26 cellular contexts compared by ENCODE assay signal in the genomic region with DNA sequence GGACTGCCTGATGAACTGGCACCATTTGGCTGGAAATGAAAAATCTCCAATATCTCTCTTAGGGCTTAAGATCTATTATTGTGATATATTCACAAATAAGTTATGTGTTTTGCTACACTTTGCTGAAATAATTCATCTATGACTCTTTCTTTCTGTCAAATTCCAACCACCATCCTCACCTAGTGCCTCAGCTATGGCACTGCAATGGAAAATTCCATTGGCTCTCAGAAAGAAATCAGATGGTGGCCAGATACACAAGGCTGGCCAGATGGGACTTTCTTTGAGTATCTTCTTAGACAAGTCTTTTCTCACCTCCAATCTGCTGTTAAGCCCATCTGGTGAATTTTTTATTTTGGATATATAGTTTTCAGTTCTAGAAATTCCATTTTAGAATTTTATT. TPM values are rescaled to one million over a fixed set of nuclear protein-coding genes. Genes with fewer than 3 reads are reported as not detected.
A peak's percentile ranks its signal among the peaks of the same experiment; 100 is the strongest.
DNase-seq lines count a peak whose midpoint lies in the region; ATAC-seq and TF ChIP-seq lines count a peak whose summit lies in the region.
"Had no signal": no experiment of that assay in that cellular context is flagged by ENCODE, and none has a peak within 500 bp of the region (broad histone marks: within the 10 kb centered on the region; RNA-seq: fewer than 3 reads in every experiment).

No MANE protein-coding gene starts in this region.

- H3K4me1 Mint-ChIP-seq in GM23338 = no peaks in the 10 kb centered on the region; the same call in 2 of the 3 replicates
- H3K4me1 Mint-ChIP-seq: activated B cell treated with CpG ODN at 0.5 μM for 24 hours had no signal

- no peaks in the 10 kb centered on the region for H3K4me1 ChIP-seq in GM23338 (ENCODE audit: insufficient read depth)
- H3K4me1 ChIP-seq: heart left ventricle, left ventricle myocardium inferior, upper lobe of left lung had no signal

- no peaks in the 10 kb centered on the region for H3K27me3 ChIP-seq in GM23338 (ENCODE audit: insufficient read depth)
- H3K27me3 ChIP-seq: heart left ventricle, upper lobe of left lung had no signal

- H3K4me3 ChIP-seq in GM23338 (no peak overlapping the region), epithelial cell of proximal tubule (ENCODE audit: low read depth, low read length) (no peak overlapping the region), retinal pigment epithelial cell (ENCODE audit: low read length) (no peak overlapping the region)
- H3K4me3 ChIP-seq: heart left ventricle, left ventricle myocardium inferior, mucosa of descending colon, skin epidermis, upper lobe of left lung had no signal

- H4K20me1 ChIP-seq in GM23338 (replicated peaks; ENCODE audit: insufficient read depth) = no peaks in the 10 kb centered on the region; the same call in 1 of the 2 replicates

- no peaks in the 10 kb centered on the region for H3K9me2 ChIP-seq in GM23338 (ENCODE audit: insufficient read depth)

- no peak overlapping the region for H3K27ac Mint-ChIP-seq in GM23338
- H3K27ac Mint-ChIP-seq: activated B cell treated with CpG ODN at 0.5 μM for 24 hours; activated CD4-positive, alpha-beta memory T cell treated with anti-CD3 and anti-CD28 coated beads for 36 hours; activated naive CD4-positive, alpha-beta T cell treated with anti-CD3 and anti-CD28 coated beads for 36 hours; stimulated activated naive CD8-positive, alpha-beta T cell treated with anti-CD3 and anti-CD28 coated beads, Interleukin-15, Interleukin-2, amounts not matched to agents 100 ng/mL and 50 ng/mL, for 24 hours had no signal

- H3K4me2 ChIP-seq in GM23338 = no peak overlapping the region

- H3K36me3 Mint-ChIP-seq in GM23338 (ENCODE audit: low read depth) = no peaks in the 10 kb centered on the region; the same call in 2 of the 3 replicates
- H3K36me3 Mint-ChIP-seq: activated CD4-positive, alpha-beta memory T cell treated with anti-CD3 and anti-CD28 coated beads for 36 hours had no signal

- no peaks in the 10 kb centered on the region for H3K36me3 ChIP-seq in GM23338 (ENCODE audit: insufficient read depth)
- H3K36me3 ChIP-seq: heart left ventricle, left ventricle myocardium inferior, upper lobe of left lung had no signal

- no peaks in the 10 kb centered on the region for H3K79me2 ChIP-seq in GM23338 (replicated peaks; ENCODE audit: insufficient read depth)

- DNase-seq in GM23338 (ENCODE audit: low spot score) (peak; percentile 43), NCI-H226 (peak; percentile 9), epithelial cell of proximal tubule (ENCODE audit: low read depth) (no peak), retinal pigment epithelial cell (ENCODE audit: low read depth) (no peak), epidermal melanocyte (ENCODE audit: insufficient read length, low spot score) (no peak)
- DNase-seq in activated CD4-positive, alpha-beta T cell treated with anti-CD3 and anti-CD28 coated beads for 48 hours = no peak
- DNase-seq: activated B cell treated with CpG ODN at 0.5 μM for 24 hours; activated CD4-positive, alpha-beta memory T cell treated with anti-CD3 and anti-CD28 coated beads for 36 hours; activated naive CD4-positive, alpha-beta T cell treated with anti-CD3 and anti-CD28 coated beads for 36 hours; aorta; cerebellar nuclear complex; effector CD4-positive, alpha-beta T cell; left ventricle myocardium inferior; mucosa of descending colon; NCI-H1092 treated with DMSO at 0.1 percent for 48 hours; NCI-H510A treated with DMSO at 0.1 percent for 48 hours; NK-92 treated with Interleukin-12 subunit alpha and Interleukin-12 subunit beta, amount 100 ng/mL, for 24 hours; RPMI8226; stimulated activated CD4-positive, alpha-beta T cell treated with anti-CD3 and anti-CD28 coated beads, Interleukin-4, amount 100 ng/mL, for 24 hours; T1000 had no signal

- no peaks in the 10 kb centered on the region for H3F3A ChIP-seq in GM23338 (replicated peaks; ENCODE audit: low read depth)

- H3K9me3 Mint-ChIP-seq in GM23338 = no peaks in the 10 kb centered on the region
- H3K9me3 Mint-ChIP-seq: activated B cell treated with CpG ODN at 0.5 μM for 24 hours; stimulated activated naive CD8-positive, alpha-beta T cell treated with anti-CD3 and anti-CD28 coated beads, Interleukin-15, Interleukin-2, amounts not matched to agents 100 ng/mL and 50 ng/mL, for 24 hours had no signal

- ATAC-seq in GM23338 (peak; percentile 36; the same call in 2 of the 3 replicates), HG02973 (IDR thresholded peaks at IDR 0.05; ENCODE audit: unreplicated experiment) (no peak)
- ATAC-seq: heart left ventricle, mucosa of descending colon, SK-N-SH treated with all-trans-retinoic acid at 6 μM for 48 hours had no signal

- TF ChIP-seq CTCF in GM23338 (conservative IDR thresholded peaks at IDR 0.05; ENCODE audit: low read depth in 2 of 2) (peak in 1 of 2 experiments; percentile 38), epithelial cell of proximal tubule (conservative IDR thresholded peaks at IDR 0.05; ENCODE audit: low read depth, low read length) (peak; percentile 12), retinal pigment epithelial cell (conservative IDR thresholded peaks at IDR 0.05; ENCODE audit: low read depth, low read length) (peak; percentile 21)

- no peak overlapping the region for H3K4me3 Mint-ChIP-seq in GM23338
- H3K4me3 Mint-ChIP-seq: activated B cell treated with CpG ODN at 0.5 μM for 24 hours; activated CD4-positive, alpha-beta memory T cell treated with anti-CD3 and anti-CD28 coated beads for 36 hours; activated naive CD4-positive, alpha-beta T cell treated with anti-CD3 and anti-CD28 coated beads for 36 hours; stimulated activated naive CD8-positive, alpha-beta T cell treated with anti-CD3 and anti-CD28 coated beads, Interleukin-15, Interleukin-2, amounts not matched to agents 100 ng/mL and 50 ng/mL, for 24 hours had no signal

- no peak overlapping the region for H2AFZ ChIP-seq in GM23338

- H3K27ac ChIP-seq in GM23338 (ENCODE audit: low read depth) = no peak overlapping the region
- H3K27ac ChIP-seq: heart left ventricle, left ventricle myocardium inferior, skin epidermis, upper lobe of left lung had no signal

- H3K27me3 Mint-ChIP-seq in GM23338 (ENCODE audit: insufficient read depth, low read depth, poor library complexity) = peaks cover 8% of the 10 kb centered on the region
- H3K27me3 Mint-ChIP-seq: activated CD4-positive, alpha-beta memory T cell treated with anti-CD3 and anti-CD28 coated beads for 36 hours; stimulated activated naive CD8-positive, alpha-beta T cell treated with anti-CD3 and anti-CD28 coated beads, Interleukin-15, Interleukin-2, amounts not matched to agents 100 ng/mL and 50 ng/mL, for 24 hours had no signal

TF ChIP-seq in GM23338, 12 proteins besides CTCF, POLR2A, EP300 and RAD21 (continues in another document):
- TF ChIP-seq, protein P1, sequence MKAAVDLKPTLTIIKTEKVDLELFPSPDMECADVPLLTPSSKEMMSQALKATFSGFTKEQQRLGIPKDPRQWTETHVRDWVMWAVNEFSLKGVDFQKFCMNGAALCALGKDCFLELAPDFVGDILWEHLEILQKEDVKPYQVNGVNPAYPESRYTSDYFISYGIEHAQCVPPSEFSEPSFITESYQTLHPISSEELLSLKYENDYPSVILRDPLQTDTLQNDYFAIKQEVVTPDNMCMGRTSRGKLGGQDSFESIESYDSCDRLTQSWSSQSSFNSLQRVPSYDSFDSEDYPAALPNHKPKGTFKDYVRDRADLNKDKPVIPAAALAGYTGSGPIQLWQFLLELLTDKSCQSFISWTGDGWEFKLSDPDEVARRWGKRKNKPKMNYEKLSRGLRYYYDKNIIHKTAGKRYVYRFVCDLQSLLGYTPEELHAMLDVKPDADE (IDR thresholded peaks at IDR 0.05) = no peak
- TF ChIP-seq POLR2AphosphoS5 (IDR thresholded peaks at IDR 0.05; ENCODE audit: low read depth) (no peak), CREB1 (CRISPR knock-in tag; IDR thresholded peaks at IDR 0.05; ENCODE audit: low read depth) (no peak), ZNF331 (CRISPR knock-in tag; IDR thresholded peaks at IDR 0.05; ENCODE audit: low read depth) (no peak), STAT1 (IDR thresholded peaks at IDR 0.05; ENCODE audit: unreplicated experiment) (no peak), EZH2 (IDR thresholded peaks at IDR 0.05; ENCODE audit: low read depth, unreplicated experiment) (no peak), EZH2phosphoT487 (IDR thresholded peaks at IDR 0.05; ENCODE audit: unreplicated experiment) (no peak)

RNA-seq across cellular contexts. Expression of a gene that starts 28.0 kb away (rescaled TPM):
- 7.7 and 9.7 TPM in 2 replicates for total RNA-seq in GM23338 (2014; rRNA removed; shearing (Covaris generic))
- 1.6 and 1.7 TPM in 2 replicates for polyA plus RNA-seq in GM23338 (2016; fragmentation: Nextera tagmentation; extraction: Ambion mirVana)
- total RNA-seq in epithelial cell of proximal tubule = 0.51 and 2.0 TPM in 2 replicates

Comparison
In these comparisons a context has a peak if more than half of its experiments do, and no peak if none do; other contexts are left out.
1. DNase-seq: peak in GM23338 (single experiment) and NCI-H226 (single experiment); none in epithelial cell of proximal tubule (single experiment), retinal pigment epithelial cell (single experiment), activated CD4-positive, alpha-beta T cell treated with anti-CD3 and anti-CD28 coated beads for 48 hours (single experiment) and epidermal melanocyte (single experiment).